19 cellular contexts compared by ENCODE assay signal in the genomic region with DNA sequence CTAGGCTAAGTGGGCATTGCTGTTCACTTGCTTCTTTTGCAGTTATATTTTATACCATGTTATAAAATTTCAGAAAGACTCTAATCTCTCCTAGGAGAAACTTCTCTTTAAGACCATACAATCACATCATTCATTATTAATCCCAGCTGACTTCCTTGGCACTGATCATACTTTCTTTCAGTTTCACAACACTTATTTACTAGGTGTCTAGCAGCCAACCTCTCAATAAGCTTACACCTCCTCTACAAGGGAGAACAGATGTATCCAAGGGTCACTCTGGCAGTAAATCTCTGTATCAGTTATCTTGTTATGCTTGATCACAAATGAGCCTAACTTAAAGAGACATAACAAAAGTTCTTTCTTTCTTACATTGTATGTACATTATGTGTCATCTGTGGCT.
DNase-seq lines count a peak whose midpoint lies in the region; ATAC-seq, FAIRE-seq and TF ChIP-seq lines count a peak whose summit lies in the region.
"Had no signal": no experiment of that assay in that cellular context is flagged by ENCODE, and none has a peak within 500 bp of the region (broad histone marks: within the 10 kb centered on the region; RNA-seq: fewer than 3 reads in every experiment).

No MANE protein-coding gene starts in this region.

- SMC1A ChIA-PET in GM12878 (lab: Charles Lee; ENCODE audit: uncharacterized antibody, unreplicated experiment): interaction anchor here (1.2 to 2.2 kb wide), 6 partner anchors 9 to 31 kb away, joined by 3 to 13 read pairs (median 4); no protein-coding TSS in a partner anchor

- no peak overlapping the region for H3K4me3 ChIP-seq in GM12878
- H3K4me3 ChIP-seq: adrenal gland, uterus had no signal

- no peak for TF ChIP-seq EP300 in GM12878 (IDR thresholded peaks at IDR 0.05; ENCODE audit: borderline replicate concordance in 1 of 2, control insufficient read depth in 1 of 2, low read depth in 2 of 2, low read length in 2 of 2)

- H3K4me2 ChIP-seq in GM12878 (ENCODE audit: control insufficient read depth, insufficient read depth): no peak overlapping the region

- H4K20me1 ChIP-seq in GM12878 (ENCODE audit: control insufficient read depth, insufficient read depth): no peaks in the 10 kb centered on the region

- no peaks in the 10 kb centered on the region for H3K27me3 Mint-ChIP-seq in CD4-positive, alpha-beta T cell
- H3K27me3 Mint-ChIP-seq in osteocyte (ENCODE audit: unreplicated experiment): no peaks in the 10 kb centered on the region
- H3K27me3 Mint-ChIP-seq: activated CD4-positive, alpha-beta memory T cell treated with anti-CD3 and anti-CD28 coated beads for 36 hours had no signal

- no peak for DNase-seq in CD4-positive, alpha-beta T cell
- DNase-seq in GM18507 (ENCODE audit: extremely low spot score, insufficient read length, low read depth) (no peak), GM12878 (ENCODE audit: low read depth, low spot score) (no peak), left lobe of liver (ENCODE audit: low spot score) (no peak), osteocyte (ENCODE audit: extremely low spot score, unreplicated experiment) (no peak), MV-4-11 (lab: John Stamatoyannopoulos, UW) (no peak)
- DNase-seq: activated CD4-positive, alpha-beta memory T cell treated with anti-CD3 and anti-CD28 coated beads for 36 hours; adrenal gland; AML-193; HFFc6; kidney; mammary epithelial cell; NCI-H187 treated with DMSO at 0.1 percent for 48 hours; NCI-H446; stimulated activated CD4-positive, alpha-beta T cell treated with anti-CD3 and anti-CD28 coated beads, Interleukin-4, amount 100 ng/mL, for 1 hour; uterus had no signal

- ATAC-seq in CD4-positive, alpha-beta T cell (ENCODE audit: poor library complexity): no peak
- ATAC-seq in GM12878: peak; percentile 65
- peak; percentile 78 for ATAC-seq in left lobe of liver
- no peak for ATAC-seq in HG03460 (IDR thresholded peaks at IDR 0.05; ENCODE audit: unreplicated experiment)
- ATAC-seq: esophagus mucosa had no signal

- H3K36me3 ChIP-seq in GM12878 (ENCODE audit: control insufficient read depth in 2 of 2, insufficient read depth in 2 of 2, low read length in 1 of 2): no peaks in the 10 kb centered on the region
- H3K36me3 ChIP-seq: adrenal gland, uterus had no signal

- RAD21 ChIA-PET in GM12878 (lab: Charles Lee; ENCODE audit: unreplicated experiment): no interaction called here

- H3K27me3 ChIP-seq in CD4-positive, alpha-beta T cell (ENCODE audit: control insufficient read depth, insufficient read depth, low read length): no peaks in the 10 kb centered on the region
- no peaks in the 10 kb centered on the region for H3K27me3 ChIP-seq in GM12878 (replicated peaks in 1 of 2; ENCODE audit: control insufficient read depth in 2 of 2, insufficient read depth in 2 of 2, low read length in 1 of 2)
- H3K27me3 ChIP-seq: adrenal gland, uterus had no signal

- H3K27ac ChIP-seq in CD4-positive, alpha-beta T cell (ENCODE audit: low read depth, low read length): no peak overlapping the region
- H3K27ac ChIP-seq in GM12878 (ENCODE audit: control insufficient read depth, insufficient read depth): no peak overlapping the region
- H3K27ac ChIP-seq: adrenal gland, uterus had no signal

- no peak overlapping the region for H2AFZ ChIP-seq in GM12878 (ENCODE audit: control insufficient read depth, low read depth, low read length)

- TF ChIP-seq CTCF in CD4-positive, alpha-beta T cell (IDR thresholded peaks at IDR 0.05): no peak
- no peak for TF ChIP-seq CTCF in GM12878 (IDR thresholded peaks at IDR 0.05 in 2 of 3, conservative IDR thresholded peaks at IDR 0.05 in 1 of 3; ENCODE audit: control insufficient read depth in 2 of 3, extremely low read depth in 1 of 3, insufficient read depth in 1 of 3, low read depth in 3 of 3, low read length in 3 of 3)
- no peak for TF ChIP-seq CTCF in osteocyte (IDR thresholded peaks at IDR 0.05)

- peak overlapping the region; percentile 61 for H3K27ac Mint-ChIP-seq in CD4-positive, alpha-beta T cell
- H3K27ac Mint-ChIP-seq in osteocyte (ENCODE audit: unreplicated experiment): no peak overlapping the region
- H3K27ac Mint-ChIP-seq: activated CD4-positive, alpha-beta memory T cell treated with anti-CD3 and anti-CD28 coated beads for 36 hours; HFFc6 had no signal

- TF ChIP-seq POLR2A in GM12878 (IDR thresholded peaks at IDR 0.05; ENCODE audit: low read depth, low read length): no peak

- intact Hi-C loops in CD4-positive, alpha-beta T cell (cut with DNase I, micrococcal nuclease): no loop called here
- intact Hi-C loops in GM12878 (cut with micrococcal nuclease; ENCODE audit: unreplicated experiment): no loop called here

- no TSS peak for BruUV-seq in GM12878 (replicated peaks; lab: Mats Ljungman, UMichigan)

- no peak overlapping the region for H3K4me3 Mint-ChIP-seq in CD4-positive, alpha-beta T cell
- H3K4me3 Mint-ChIP-seq in osteocyte (ENCODE audit: unreplicated experiment): no peak overlapping the region
- H3K4me3 Mint-ChIP-seq: activated CD4-positive, alpha-beta memory T cell treated with anti-CD3 and anti-CD28 coated beads for 36 hours; HFFc6 had no signal

- no peaks in the 10 kb centered on the region for H3K4me1 ChIP-seq in GM12878 (ENCODE audit: control insufficient read depth, insufficient read depth, low read length)
- H3K4me1 ChIP-seq: adrenal gland, uterus had no signal

- in situ Hi-C loops in GM12878 (cut with MboI): no loop called here

- no peaks in the 10 kb centered on the region for H3K79me2 ChIP-seq in GM12878 (ENCODE audit: control insufficient read depth, insufficient read depth, low read length)

- FAIRE-seq in GM18507 (lab: Jason Lieb, UNC) (peak; percentile 21), GM12878 (lab: Jason Lieb, UNC) (no peak)
- FAIRE-seq: D721Med, kidney had no signal

- peaks cover 26% of the 10 kb centered on the region for H3K4me1 Mint-ChIP-seq in CD4-positive, alpha-beta T cell (ENCODE audit: low read depth)
- H3K4me1 Mint-ChIP-seq in osteocyte (ENCODE audit: unreplicated experiment): no peaks in the 10 kb centered on the region

- CTCF ChIA-PET in CD4-positive, alpha-beta T cell (lab: Charles Lee): interaction anchor here (1.3 to 1.7 kb wide), 2 partner anchors 9 to 17 kb away, joined by 3 to 4 read pairs; no protein-coding TSS in a partner anchor
- CTCF ChIA-PET in GM12878 (lab: Yijun Ruan, JAX): interaction anchor here (0.6 to 1.5 kb wide), 4 partner anchors 10 to 64 kb away, joined by 3 to 4 read pairs (median 3); no protein-coding TSS in a partner anchor

- no peaks in the 10 kb centered on the region for H3K9me3 ChIP-seq in CD4-positive, alpha-beta T cell (ENCODE audit: control insufficient read depth, low read length)
- H3K9me3 ChIP-seq in GM12878 (replicated peaks; ENCODE audit: control insufficient read depth, insufficient read depth, low read length): no peaks in the 10 kb centered on the region
- H3K9me3 ChIP-seq: adrenal gland, uterus had no signal

- H3K36me3 Mint-ChIP-seq in CD4-positive, alpha-beta T cell (ENCODE audit: low read depth): peaks cover 80% of the 10 kb centered on the region
- H3K36me3 Mint-ChIP-seq in osteocyte (ENCODE audit: unreplicated experiment): peaks cover 7% of the 10 kb centered on the region

- POLR2A ChIA-PET in CD4-positive, alpha-beta T cell (lab: Charles Lee): interaction anchor here (1.9 kb wide), 1 partner anchor 13 kb away, joined by 8 read pairs; no protein-coding TSS in a partner anchor
- POLR2A ChIA-PET in GM12878 (lab: Charles Lee): no interaction called here

- no peaks in the 10 kb centered on the region for H3K9me3 Mint-ChIP-seq in CD4-positive, alpha-beta T cell
- H3K9me3 Mint-ChIP-seq in osteocyte (ENCODE audit: unreplicated experiment): no peaks in the 10 kb centered on the region
- H3K9me3 Mint-ChIP-seq: activated CD4-positive, alpha-beta memory T cell treated with anti-CD3 and anti-CD28 coated beads for 36 hours; HFFc6 had no signal

- TF ChIP-seq RAD21 in GM12878 (IDR thresholded peaks at IDR 0.05; ENCODE audit: insufficient read depth, low read depth, low read length): no peak

- no peak overlapping the region for H3K9ac ChIP-seq in GM12878 (ENCODE audit: control insufficient read depth, insufficient read depth, low read length)

TF ChIP-seq in GM12878, 131 proteins besides CTCF, POLR2A, EP300 and RAD21 (continues in another document):
- TF ChIP-seq, protein P1, sequence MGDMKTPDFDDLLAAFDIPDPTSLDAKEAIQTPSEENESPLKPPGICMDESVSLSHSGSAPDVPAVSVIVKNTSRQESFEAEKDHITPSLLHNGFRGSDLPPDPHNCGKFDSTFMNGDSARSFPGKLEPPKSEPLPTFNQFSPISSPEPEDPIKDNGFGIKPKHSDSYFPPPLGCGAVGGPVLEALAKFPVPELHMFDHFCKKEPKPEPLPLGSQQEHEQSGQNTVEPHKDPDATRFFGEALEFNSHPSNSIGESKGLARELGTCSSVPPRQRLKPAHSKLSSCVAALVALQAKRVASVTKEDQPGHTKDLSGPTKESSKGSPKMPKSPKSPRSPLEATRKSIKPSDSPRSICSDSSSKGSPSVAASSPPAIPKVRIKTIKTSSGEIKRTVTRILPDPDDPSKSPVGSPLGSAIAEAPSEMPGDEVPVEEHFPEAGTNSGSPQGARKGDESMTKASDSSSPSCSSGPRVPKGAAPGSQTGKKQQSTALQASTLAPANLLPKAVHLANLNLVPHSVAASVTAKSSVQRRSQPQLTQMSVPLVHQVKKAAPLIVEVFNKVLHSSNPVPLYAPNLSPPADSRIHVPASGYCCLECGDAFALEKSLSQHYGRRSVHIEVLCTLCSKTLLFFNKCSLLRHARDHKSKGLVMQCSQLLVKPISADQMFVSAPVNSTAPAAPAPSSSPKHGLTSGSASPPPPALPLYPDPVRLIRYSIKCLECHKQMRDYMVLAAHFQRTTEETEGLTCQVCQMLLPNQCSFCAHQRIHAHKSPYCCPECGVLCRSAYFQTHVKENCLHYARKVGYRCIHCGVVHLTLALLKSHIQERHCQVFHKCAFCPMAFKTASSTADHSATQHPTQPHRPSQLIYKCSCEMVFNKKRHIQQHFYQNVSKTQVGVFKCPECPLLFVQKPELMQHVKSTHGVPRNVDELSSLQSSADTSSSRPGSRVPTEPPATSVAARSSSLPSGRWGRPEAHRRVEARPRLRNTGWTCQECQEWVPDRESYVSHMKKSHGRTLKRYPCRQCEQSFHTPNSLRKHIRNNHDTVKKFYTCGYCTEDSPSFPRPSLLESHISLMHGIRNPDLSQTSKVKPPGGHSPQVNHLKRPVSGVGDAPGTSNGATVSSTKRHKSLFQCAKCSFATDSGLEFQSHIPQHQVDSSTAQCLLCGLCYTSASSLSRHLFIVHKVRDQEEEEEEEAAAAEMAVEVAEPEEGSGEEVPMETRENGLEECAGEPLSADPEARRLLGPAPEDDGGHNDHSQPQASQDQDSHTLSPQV (IDR thresholded peaks at IDR 0.05): no peak
- TF ChIP-seq MXI1 (IDR thresholded peaks at IDR 0.05; ENCODE audit: low read depth, low read length) (no peak), WRNIP1 (IDR thresholded peaks at IDR 0.05; ENCODE audit: borderline replicate concordance, low read depth, low read length) (no peak)

Comparison
In these comparisons a context has a peak if more than half of its experiments do, and no peak if none do; other contexts are left out.
1. ATAC-seq: peak in GM12878 (single experiment) and left lobe of liver (single experiment); none in CD4-positive, alpha-beta T cell (single experiment) and HG03460 (single experiment).